ENCODE assay signal across 11 cellular contexts in genomic region chr12:124510301-124510970, GRCh38. TPM values are rescaled to one million over a fixed set of nuclear protein-coding genes. Genes with fewer than 3 reads are reported as not detected.
A peak's percentile ranks its signal among the peaks of the same experiment; 100 is the strongest.
DNase-seq lines count a peak whose midpoint lies in the region; ATAC-seq lines count a peak whose summit lies in the region.
"Had no signal": no experiment of that assay in that cellular context is flagged by ENCODE, and none has a peak within 500 bp of the region (broad histone marks: within the 10 kb centered on the region; RNA-seq: fewer than 3 reads in every experiment).

No MANE protein-coding gene starts in this region.

- peaks cover 20% of the 10 kb centered on the region for H3K79me1 ChIP-seq in trophoblast cell (ENCODE audit: low read length)

- no peak overlapping the region for H3K23ac ChIP-seq in trophoblast cell (ENCODE audit: low read length)

- peaks cover 47 to 51% of the 10 kb centered on the region in 2 experiments for H3K4me1 ChIP-seq in trophoblast cell (ENCODE audit: control insufficient read depth in 1 of 2, insufficient read depth in 2 of 2, low read length in 2 of 2)

- H2BK5ac ChIP-seq in trophoblast cell (ENCODE audit: low read depth, low read length, poor library complexity) = peak overlapping the region; percentile 17

- H2AK5ac ChIP-seq in trophoblast cell (ENCODE audit: low read length) = peak overlapping the region; percentile 51

- H3K4me2 ChIP-seq in trophoblast cell (ENCODE audit: low read length) = peak overlapping the region; percentile 3

- H2BK12ac ChIP-seq in trophoblast cell (ENCODE audit: low read length) = peak overlapping the region; percentile 38

- no peak overlapping the region for H4K12ac ChIP-seq in trophoblast cell (ENCODE audit: low read depth, low read length)

- H4K8ac ChIP-seq in trophoblast cell (ENCODE audit: low read depth, low read length) = peak overlapping the region; percentile 0

- H3K27me3 ChIP-seq in trophoblast cell (ENCODE audit: insufficient read depth, low read length) = no peaks in the 10 kb centered on the region
- H3K27me3 ChIP-seq: adrenal gland had no signal

- peak overlapping the region; percentile 1 for H2AFZ ChIP-seq in trophoblast cell (ENCODE audit: insufficient read depth, low read length, poor library complexity)

- peaks cover 1% of the 10 kb centered on the region for H3K9me3 ChIP-seq in trophoblast cell (ENCODE audit: insufficient read depth, low read depth, low read length)
- H3K9me3 ChIP-seq: adrenal gland had no signal

- peaks cover 14% of the 10 kb centered on the region for H3K79me2 ChIP-seq in trophoblast cell (ENCODE audit: control insufficient read depth, insufficient read depth, low read length, poor library complexity)

- peak overlapping the region; percentile 36 for H3K14ac ChIP-seq in trophoblast cell (ENCODE audit: low read length)

- H3K4me3 ChIP-seq in trophoblast cell (ENCODE audit: low read depth, low read length) = no peak overlapping the region
- H3K4me3 ChIP-seq: adrenal gland had no signal

- peaks cover 0 to 4% of the 10 kb centered on the region in 2 experiments for H3K36me3 ChIP-seq in trophoblast cell (ENCODE audit: control insufficient read depth in 1 of 2, insufficient read depth in 2 of 2, low read length in 2 of 2)
- H3K36me3 ChIP-seq: adrenal gland had no signal

- peak overlapping the region; percentile 71 for H3K18ac ChIP-seq in trophoblast cell (ENCODE audit: low read length)

- ATAC-seq in HG03095 (IDR thresholded peaks at IDR 0.05; ENCODE audit: unreplicated experiment) (no peak), HG03045 (IDR thresholded peaks at IDR 0.05; ENCODE audit: unreplicated experiment) (no peak), HG03460 (IDR thresholded peaks at IDR 0.05; ENCODE audit: unreplicated experiment) (no peak)
- ATAC-seq: naive thymus-derived CD4-positive, alpha-beta T cell had no signal

- no peak overlapping the region for H2BK120ac ChIP-seq in trophoblast cell (ENCODE audit: insufficient read depth, low read length, poor library complexity)

- no peak overlapping the region for H3K9ac ChIP-seq in trophoblast cell (ENCODE audit: low read length)

- no CpG with 5 or more reads among the region's 17 CpGs for WGBS in trophoblast cell (ENCODE audit: extremely low coverage, insufficient coverage, insufficient read length)

- peak overlapping the region; percentile 62 for H4K91ac ChIP-seq in trophoblast cell (ENCODE audit: low read depth, low read length)

- H3K27ac ChIP-seq in cingulate gyrus (ENCODE audit: low read depth, low read length) (peak overlapping the region; percentile 87), trophoblast cell (ENCODE audit: low read depth, low read length) (peak overlapping the region; percentile 59)

- DNase-seq in Daoy (ENCODE audit: low read depth) (peak; percentile 65), NAMALWA (ENCODE audit: low spot score) (peak; percentile 27), trophoblast cell (no peak), dermis blood vessel endothelial cell (no peak)
- DNase-seq: naive thymus-derived CD4-positive, alpha-beta T cell; NCI-H187 had no signal

- H3K4ac ChIP-seq in trophoblast cell (ENCODE audit: low read depth, low read length) = peak overlapping the region; percentile 2

RNA-seq across cellular contexts. Expression of gene NCOR2, which starts 57.0 kb away (rescaled TPM):
- total RNA-seq in Daoy (2014; rRNA removed; shearing (Covaris generic)) = 29.8 and 57.9 TPM in 2 replicates
- polyA plus RNA-seq in trophoblast cell (2013) = 147 and 153 TPM in 2 replicates
- 25.7 and 44.3 TPM in 2 replicates for total RNA-seq in dermis blood vessel endothelial cell

Comparison
In these comparisons a context has a peak if more than half of its experiments do, and no peak if none do; other contexts are left out.
1. DNase-seq: peak in Daoy (single experiment) and NAMALWA (single experiment); none in trophoblast cell (0 of 2) and dermis blood vessel endothelial cell (single experiment).